ENCODE assay signal across 3 cellular contexts in the genomic region with DNA sequence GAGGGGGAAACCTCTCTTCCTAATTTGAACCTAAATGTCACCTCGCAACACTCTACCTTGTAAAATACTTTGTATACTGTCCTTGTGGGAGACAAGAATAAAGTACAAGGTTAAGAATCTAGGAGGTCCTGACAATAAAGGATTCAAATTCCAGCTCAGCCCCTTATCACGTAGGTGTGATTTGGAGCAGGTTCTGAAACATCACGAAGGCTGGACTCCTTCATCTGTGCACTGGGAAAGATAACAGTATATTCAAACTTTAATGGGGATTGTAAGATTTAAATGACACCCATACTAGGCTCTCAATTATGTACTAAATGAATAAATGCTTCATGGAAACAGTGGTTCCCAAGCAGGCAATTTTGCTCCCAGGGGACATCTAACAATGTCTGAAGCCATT.
TF ChIP-seq lines count a peak whose summit lies in the region.

No MANE protein-coding gene starts in this region.

TF ChIP-seq in A549, 52 proteins besides CTCF, POLR2A, EP300 and RAD21:
- TF ChIP-seq EHMT2 (IDR thresholded peaks at IDR 0.05; ENCODE audit: low read depth) (no peak), SMC3 (IDR thresholded peaks at IDR 0.05) (no peak), HOXB5 (CRISPR knock-in tag; IDR thresholded peaks at IDR 0.05) (no peak)
- TF ChIP-seq, protein P1, sequence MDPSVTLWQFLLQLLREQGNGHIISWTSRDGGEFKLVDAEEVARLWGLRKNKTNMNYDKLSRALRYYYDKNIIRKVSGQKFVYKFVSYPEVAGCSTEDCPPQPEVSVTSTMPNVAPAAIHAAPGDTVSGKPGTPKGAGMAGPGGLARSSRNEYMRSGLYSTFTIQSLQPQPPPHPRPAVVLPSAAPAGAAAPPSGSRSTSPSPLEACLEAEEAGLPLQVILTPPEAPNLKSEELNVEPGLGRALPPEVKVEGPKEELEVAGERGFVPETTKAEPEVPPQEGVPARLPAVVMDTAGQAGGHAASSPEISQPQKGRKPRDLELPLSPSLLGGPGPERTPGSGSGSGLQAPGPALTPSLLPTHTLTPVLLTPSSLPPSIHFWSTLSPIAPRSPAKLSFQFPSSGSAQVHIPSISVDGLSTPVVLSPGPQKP (IDR thresholded peaks at IDR 0.05; ENCODE audit: low read depth, low read length), result no peak
- TF ChIP-seq, protein P2, sequence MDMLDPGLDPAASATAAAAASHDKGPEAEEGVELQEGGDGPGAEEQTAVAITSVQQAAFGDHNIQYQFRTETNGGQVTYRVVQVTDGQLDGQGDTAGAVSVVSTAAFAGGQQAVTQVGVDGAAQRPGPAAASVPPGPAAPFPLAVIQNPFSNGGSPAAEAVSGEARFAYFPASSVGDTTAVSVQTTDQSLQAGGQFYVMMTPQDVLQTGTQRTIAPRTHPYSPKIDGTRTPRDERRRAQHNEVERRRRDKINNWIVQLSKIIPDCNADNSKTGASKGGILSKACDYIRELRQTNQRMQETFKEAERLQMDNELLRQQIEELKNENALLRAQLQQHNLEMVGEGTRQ (IDR thresholded peaks at IDR 0.05), result no peak

TF ChIP-seq in HCT116, 20 proteins besides CTCF, POLR2A, EP300 and RAD21:
- no peak for TF ChIP-seq POLR2AphosphoS5 (IDR thresholded peaks at IDR 0.05; ENCODE audit: low read depth, low read length)
- TF ChIP-seq, protein P3, sequence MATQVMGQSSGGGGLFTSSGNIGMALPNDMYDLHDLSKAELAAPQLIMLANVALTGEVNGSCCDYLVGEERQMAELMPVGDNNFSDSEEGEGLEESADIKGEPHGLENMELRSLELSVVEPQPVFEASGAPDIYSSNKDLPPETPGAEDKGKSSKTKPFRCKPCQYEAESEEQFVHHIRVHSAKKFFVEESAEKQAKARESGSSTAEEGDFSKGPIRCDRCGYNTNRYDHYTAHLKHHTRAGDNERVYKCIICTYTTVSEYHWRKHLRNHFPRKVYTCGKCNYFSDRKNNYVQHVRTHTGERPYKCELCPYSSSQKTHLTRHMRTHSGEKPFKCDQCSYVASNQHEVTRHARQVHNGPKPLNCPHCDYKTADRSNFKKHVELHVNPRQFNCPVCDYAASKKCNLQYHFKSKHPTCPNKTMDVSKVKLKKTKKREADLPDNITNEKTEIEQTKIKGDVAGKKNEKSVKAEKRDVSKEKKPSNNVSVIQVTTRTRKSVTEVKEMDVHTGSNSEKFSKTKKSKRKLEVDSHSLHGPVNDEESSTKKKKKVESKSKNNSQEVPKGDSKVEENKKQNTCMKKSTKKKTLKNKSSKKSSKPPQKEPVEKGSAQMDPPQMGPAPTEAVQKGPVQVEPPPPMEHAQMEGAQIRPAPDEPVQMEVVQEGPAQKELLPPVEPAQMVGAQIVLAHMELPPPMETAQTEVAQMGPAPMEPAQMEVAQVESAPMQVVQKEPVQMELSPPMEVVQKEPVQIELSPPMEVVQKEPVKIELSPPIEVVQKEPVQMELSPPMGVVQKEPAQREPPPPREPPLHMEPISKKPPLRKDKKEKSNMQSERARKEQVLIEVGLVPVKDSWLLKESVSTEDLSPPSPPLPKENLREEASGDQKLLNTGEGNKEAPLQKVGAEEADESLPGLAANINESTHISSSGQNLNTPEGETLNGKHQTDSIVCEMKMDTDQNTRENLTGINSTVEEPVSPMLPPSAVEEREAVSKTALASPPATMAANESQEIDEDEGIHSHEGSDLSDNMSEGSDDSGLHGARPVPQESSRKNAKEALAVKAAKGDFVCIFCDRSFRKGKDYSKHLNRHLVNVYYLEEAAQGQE (IDR thresholded peaks at IDR 0.05; ENCODE audit: low read depth), result no peak
- no peak for TF ChIP-seq JUND (IDR thresholded peaks at IDR 0.05)
- no peak for TF ChIP-seq CEBPB (IDR thresholded peaks at IDR 0.05; ENCODE audit: low read depth)
- no peak for TF ChIP-seq EZH2phosphoT487 (IDR thresholded peaks at IDR 0.05; ENCODE audit: borderline replicate concordance)
- TF ChIP-seq CBX3 (IDR thresholded peaks at IDR 0.05; ENCODE audit: low read depth), result no peak
- TF ChIP-seq SIN3A (IDR thresholded peaks at IDR 0.05; ENCODE audit: low read depth), result no peak
- no peak for TF ChIP-seq YY1 (IDR thresholded peaks at IDR 0.05; ENCODE audit: extremely low read depth, insufficient replicate concordance, low read depth, low read length)
- TF ChIP-seq SP1 (IDR thresholded peaks at IDR 0.05; ENCODE audit: low read depth), result no peak
- TF ChIP-seq, protein P4, sequence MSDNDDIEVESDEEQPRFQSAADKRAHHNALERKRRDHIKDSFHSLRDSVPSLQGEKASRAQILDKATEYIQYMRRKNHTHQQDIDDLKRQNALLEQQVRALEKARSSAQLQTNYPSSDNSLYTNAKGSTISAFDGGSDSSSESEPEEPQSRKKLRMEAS (IDR thresholded peaks at IDR 0.05), result no peak
- no peak for TF ChIP-seq EZH2 (IDR thresholded peaks at IDR 0.05)
- no peak for TF ChIP-seq TCF7L2 (IDR thresholded peaks at IDR 0.05; ENCODE audit: borderline replicate concordance, extremely low read depth, insufficient read depth, insufficient read length)
- no peak for TF ChIP-seq ELF1 (IDR thresholded peaks at IDR 0.05; ENCODE audit: borderline replicate concordance, low read depth)

TF ChIP-seq in K562, 482 proteins besides CTCF, POLR2A, EP300 and RAD21:
- no peak for TF ChIP-seq SNRNP70 (optimal IDR thresholded peaks at IDR 0.05; ENCODE audit: low read depth, low read length)
- no peak for TF ChIP-seq KAT8 (IDR thresholded peaks at IDR 0.05; ENCODE audit: low read depth)
- TF ChIP-seq SMAD3 (CRISPR knock-in tag; conservative IDR thresholded peaks at IDR 0.05), result no peak
- TF ChIP-seq, protein P5, sequence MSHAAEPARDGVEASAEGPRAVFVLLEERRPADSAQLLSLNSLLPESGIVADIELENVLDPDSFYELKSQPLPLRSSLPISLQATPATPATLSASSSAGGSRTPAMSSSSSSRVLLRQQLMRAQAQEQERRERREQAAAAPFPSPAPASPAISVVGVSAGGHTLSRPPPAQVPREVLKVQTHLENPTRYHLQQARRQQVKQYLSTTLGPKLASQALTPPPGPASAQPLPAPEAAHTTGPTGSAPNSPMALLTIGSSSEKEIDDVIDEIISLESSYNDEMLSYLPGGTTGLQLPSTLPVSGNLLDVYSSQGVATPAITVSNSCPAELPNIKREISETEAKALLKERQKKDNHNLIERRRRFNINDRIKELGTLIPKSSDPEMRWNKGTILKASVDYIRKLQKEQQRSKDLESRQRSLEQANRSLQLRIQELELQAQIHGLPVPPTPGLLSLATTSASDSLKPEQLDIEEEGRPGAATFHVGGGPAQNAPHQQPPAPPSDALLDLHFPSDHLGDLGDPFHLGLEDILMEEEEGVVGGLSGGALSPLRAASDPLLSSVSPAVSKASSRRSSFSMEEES (CRISPR knock-in tag; IDR thresholded peaks at IDR 0.05), result no peak
- no peak for TF ChIP-seq SAP30 (IDR thresholded peaks at IDR 0.05; ENCODE audit: borderline replicate concordance, insufficient read depth, low read depth, low read length, poor library complexity, severe bottlenecking)
- no peak for TF ChIP-seq ZZZ3 (IDR thresholded peaks at IDR 0.05)
- TF ChIP-seq, protein P6, sequence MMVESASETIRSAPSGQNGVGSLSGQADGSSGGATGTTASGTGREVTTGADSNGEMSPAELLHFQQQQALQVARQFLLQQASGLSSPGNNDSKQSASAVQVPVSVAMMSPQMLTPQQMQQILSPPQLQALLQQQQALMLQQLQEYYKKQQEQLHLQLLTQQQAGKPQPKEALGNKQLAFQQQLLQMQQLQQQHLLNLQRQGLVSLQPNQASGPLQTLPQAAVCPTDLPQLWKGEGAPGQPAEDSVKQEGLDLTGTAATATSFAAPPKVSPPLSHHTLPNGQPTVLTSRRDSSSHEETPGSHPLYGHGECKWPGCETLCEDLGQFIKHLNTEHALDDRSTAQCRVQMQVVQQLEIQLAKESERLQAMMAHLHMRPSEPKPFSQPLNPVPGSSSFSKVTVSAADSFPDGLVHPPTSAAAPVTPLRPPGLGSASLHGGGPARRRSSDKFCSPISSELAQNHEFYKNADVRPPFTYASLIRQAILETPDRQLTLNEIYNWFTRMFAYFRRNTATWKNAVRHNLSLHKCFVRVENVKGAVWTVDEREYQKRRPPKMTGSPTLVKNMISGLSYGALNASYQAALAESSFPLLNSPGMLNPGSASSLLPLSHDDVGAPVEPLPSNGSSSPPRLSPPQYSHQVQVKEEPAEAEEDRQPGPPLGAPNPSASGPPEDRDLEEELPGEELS (CRISPR knock-in tag; IDR thresholded peaks at IDR 0.05; ENCODE audit: borderline replicate concordance), result no peak
- TF ChIP-seq RFX7 (CRISPR knock-in tag; IDR thresholded peaks at IDR 0.05), result no peak
- no peak for TF ChIP-seq BRF1 (IDR thresholded peaks at IDR 0.05; ENCODE audit: borderline replicate concordance, extremely low read depth, insufficient read length)
- TF ChIP-seq NCOA2 (IDR thresholded peaks at IDR 0.05; ENCODE audit: partially characterized antibody in 2 of 2), result no peak
- TF ChIP-seq ASH1L (IDR thresholded peaks at IDR 0.05; ENCODE audit: borderline replicate concordance, low read depth, partially characterized antibody), result no peak
- TF ChIP-seq ZNF146 (CRISPR knock-in tag; IDR thresholded peaks at IDR 0.05; ENCODE audit: unreplicated experiment), result no peak
- TF ChIP-seq ZNF197 (CRISPR knock-in tag; IDR thresholded peaks at IDR 0.05; ENCODE audit: low read depth), result no peak
- no peak for TF ChIP-seq PCBP1 (IDR thresholded peaks at IDR 0.05; ENCODE audit: low read depth, low read length, poor library complexity, severe bottlenecking)
- no peak for TF ChIP-seq TOE1 (IDR thresholded peaks at IDR 0.05; ENCODE audit: borderline replicate concordance)
- TF ChIP-seq TOE1 (CRISPR knock-in tag; IDR thresholded peaks at IDR 0.05; ENCODE audit: borderline replicate concordance, low read depth), result no peak
- TF ChIP-seq, protein P7, sequence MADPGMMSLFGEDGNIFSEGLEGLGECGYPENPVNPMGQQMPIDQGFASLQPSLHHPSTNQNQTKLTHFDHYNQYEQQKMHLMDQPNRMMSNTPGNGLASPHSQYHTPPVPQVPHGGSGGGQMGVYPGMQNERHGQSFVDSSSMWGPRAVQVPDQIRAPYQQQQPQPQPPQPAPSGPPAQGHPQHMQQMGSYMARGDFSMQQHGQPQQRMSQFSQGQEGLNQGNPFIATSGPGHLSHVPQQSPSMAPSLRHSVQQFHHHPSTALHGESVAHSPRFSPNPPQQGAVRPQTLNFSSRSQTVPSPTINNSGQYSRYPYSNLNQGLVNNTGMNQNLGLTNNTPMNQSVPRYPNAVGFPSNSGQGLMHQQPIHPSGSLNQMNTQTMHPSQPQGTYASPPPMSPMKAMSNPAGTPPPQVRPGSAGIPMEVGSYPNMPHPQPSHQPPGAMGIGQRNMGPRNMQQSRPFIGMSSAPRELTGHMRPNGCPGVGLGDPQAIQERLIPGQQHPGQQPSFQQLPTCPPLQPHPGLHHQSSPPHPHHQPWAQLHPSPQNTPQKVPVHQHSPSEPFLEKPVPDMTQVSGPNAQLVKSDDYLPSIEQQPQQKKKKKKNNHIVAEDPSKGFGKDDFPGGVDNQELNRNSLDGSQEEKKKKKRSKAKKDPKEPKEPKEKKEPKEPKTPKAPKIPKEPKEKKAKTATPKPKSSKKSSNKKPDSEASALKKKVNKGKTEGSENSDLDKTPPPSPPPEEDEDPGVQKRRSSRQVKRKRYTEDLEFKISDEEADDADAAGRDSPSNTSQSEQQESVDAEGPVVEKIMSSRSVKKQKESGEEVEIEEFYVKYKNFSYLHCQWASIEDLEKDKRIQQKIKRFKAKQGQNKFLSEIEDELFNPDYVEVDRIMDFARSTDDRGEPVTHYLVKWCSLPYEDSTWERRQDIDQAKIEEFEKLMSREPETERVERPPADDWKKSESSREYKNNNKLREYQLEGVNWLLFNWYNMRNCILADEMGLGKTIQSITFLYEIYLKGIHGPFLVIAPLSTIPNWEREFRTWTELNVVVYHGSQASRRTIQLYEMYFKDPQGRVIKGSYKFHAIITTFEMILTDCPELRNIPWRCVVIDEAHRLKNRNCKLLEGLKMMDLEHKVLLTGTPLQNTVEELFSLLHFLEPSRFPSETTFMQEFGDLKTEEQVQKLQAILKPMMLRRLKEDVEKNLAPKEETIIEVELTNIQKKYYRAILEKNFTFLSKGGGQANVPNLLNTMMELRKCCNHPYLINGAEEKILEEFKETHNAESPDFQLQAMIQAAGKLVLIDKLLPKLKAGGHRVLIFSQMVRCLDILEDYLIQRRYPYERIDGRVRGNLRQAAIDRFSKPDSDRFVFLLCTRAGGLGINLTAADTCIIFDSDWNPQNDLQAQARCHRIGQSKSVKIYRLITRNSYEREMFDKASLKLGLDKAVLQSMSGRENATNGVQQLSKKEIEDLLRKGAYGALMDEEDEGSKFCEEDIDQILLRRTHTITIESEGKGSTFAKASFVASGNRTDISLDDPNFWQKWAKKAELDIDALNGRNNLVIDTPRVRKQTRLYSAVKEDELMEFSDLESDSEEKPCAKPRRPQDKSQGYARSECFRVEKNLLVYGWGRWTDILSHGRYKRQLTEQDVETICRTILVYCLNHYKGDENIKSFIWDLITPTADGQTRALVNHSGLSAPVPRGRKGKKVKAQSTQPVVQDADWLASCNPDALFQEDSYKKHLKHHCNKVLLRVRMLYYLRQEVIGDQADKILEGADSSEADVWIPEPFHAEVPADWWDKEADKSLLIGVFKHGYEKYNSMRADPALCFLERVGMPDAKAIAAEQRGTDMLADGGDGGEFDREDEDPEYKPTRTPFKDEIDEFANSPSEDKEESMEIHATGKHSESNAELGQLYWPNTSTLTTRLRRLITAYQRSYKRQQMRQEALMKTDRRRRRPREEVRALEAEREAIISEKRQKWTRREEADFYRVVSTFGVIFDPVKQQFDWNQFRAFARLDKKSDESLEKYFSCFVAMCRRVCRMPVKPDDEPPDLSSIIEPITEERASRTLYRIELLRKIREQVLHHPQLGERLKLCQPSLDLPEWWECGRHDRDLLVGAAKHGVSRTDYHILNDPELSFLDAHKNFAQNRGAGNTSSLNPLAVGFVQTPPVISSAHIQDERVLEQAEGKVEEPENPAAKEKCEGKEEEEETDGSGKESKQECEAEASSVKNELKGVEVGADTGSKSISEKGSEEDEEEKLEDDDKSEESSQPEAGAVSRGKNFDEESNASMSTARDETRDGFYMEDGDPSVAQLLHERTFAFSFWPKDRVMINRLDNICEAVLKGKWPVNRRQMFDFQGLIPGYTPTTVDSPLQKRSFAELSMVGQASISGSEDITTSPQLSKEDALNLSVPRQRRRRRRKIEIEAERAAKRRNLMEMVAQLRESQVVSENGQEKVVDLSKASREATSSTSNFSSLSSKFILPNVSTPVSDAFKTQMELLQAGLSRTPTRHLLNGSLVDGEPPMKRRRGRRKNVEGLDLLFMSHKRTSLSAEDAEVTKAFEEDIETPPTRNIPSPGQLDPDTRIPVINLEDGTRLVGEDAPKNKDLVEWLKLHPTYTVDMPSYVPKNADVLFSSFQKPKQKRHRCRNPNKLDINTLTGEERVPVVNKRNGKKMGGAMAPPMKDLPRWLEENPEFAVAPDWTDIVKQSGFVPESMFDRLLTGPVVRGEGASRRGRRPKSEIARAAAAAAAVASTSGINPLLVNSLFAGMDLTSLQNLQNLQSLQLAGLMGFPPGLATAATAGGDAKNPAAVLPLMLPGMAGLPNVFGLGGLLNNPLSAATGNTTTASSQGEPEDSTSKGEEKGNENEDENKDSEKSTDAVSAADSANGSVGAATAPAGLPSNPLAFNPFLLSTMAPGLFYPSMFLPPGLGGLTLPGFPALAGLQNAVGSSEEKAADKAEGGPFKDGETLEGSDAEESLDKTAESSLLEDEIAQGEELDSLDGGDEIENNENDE (IDR thresholded peaks at IDR 0.05; ENCODE audit: low read depth, low read length), result no peak
- TF ChIP-seq TFAM (CRISPR knock-in tag; conservative IDR thresholded peaks at IDR 0.05), result no peak
- TF ChIP-seq SETDB1 (IDR thresholded peaks at IDR 0.05; ENCODE audit: low read length), result no peak
- TF ChIP-seq ILF3 (IDR thresholded peaks at IDR 0.05; ENCODE audit: borderline replicate concordance), result no peak
- TF ChIP-seq ZKSCAN3 (CRISPR knock-in tag; IDR thresholded peaks at IDR 0.05), result no peak
